Comparison of ENCODE assay signal across 16 cellular contexts in genomic region chr6:169416249-169416648, GRCh38.
A peak's percentile ranks its signal among the peaks of the same experiment; 100 is the strongest.
DNase-seq lines count a peak whose midpoint lies in the region; ATAC-seq, FAIRE-seq and TF ChIP-seq lines count a peak whose summit lies in the region.
"Had no signal": no experiment of that assay in that cellular context is flagged by ENCODE, and none has a peak within 500 bp of the region (broad histone marks: within the 10 kb centered on the region; RNA-seq: fewer than 3 reads in every experiment).

No MANE protein-coding gene starts in this region.

- peak; percentile 51 for FAIRE-seq in endometrium (lab: Jason Lieb, UNC)
- FAIRE-seq: GM12878, GM18507 had no signal

- intact Hi-C loops in sciatic nerve (cut with DNase I): no loop called here
- intact Hi-C loops in activated CD4-positive, alpha-beta memory T cell treated with anti-CD3 and anti-CD28 coated beads for 36 hours (cut with micrococcal nuclease): no loop called here

- H3K9me3 Mint-ChIP-seq in activated CD4-positive, alpha-beta memory T cell treated with anti-CD3 and anti-CD28 coated beads for 36 hours: peaks cover 14% of the 10 kb centered on the region

- no peak overlapping the region for H3K4me3 Mint-ChIP-seq in activated CD4-positive, alpha-beta memory T cell treated with anti-CD3 and anti-CD28 coated beads for 36 hours
- H3K4me3 Mint-ChIP-seq: CD4-positive, CD25-positive, alpha-beta regulatory T cell; GM23338; IgD-negative memory B cell had no signal

- H3K36me3 Mint-ChIP-seq in activated CD4-positive, alpha-beta memory T cell treated with anti-CD3 and anti-CD28 coated beads for 36 hours: no peaks in the 10 kb centered on the region
- H3K36me3 Mint-ChIP-seq: CD4-positive, CD25-positive, alpha-beta regulatory T cell had no signal

- H3K27ac Mint-ChIP-seq in activated CD4-positive, alpha-beta memory T cell treated with anti-CD3 and anti-CD28 coated beads for 36 hours: no peak overlapping the region
- H3K27ac Mint-ChIP-seq: CD4-positive, CD25-positive, alpha-beta regulatory T cell; GM23338; IgD-negative memory B cell had no signal

- H3K27me3 Mint-ChIP-seq in activated CD4-positive, alpha-beta memory T cell treated with anti-CD3 and anti-CD28 coated beads for 36 hours: no peaks in the 10 kb centered on the region

- POLR2A ChIA-PET in activated CD4-positive, alpha-beta memory T cell treated with anti-CD3 and anti-CD28 coated beads for 36 hours (lab: Charles Lee): no interaction called here

- peak; percentile 63 for ATAC-seq in sciatic nerve
- ATAC-seq: GM12878, GM23338 had no signal

- no peak overlapping the region for H3K4me3 ChIP-seq in fibroblast of villous mesenchyme (ENCODE audit: low read depth, low read length)
- H3K4me3 ChIP-seq: BLaER1 treated with 17β-estradiol and CSF1 and Interleukin-3, amounts not matched to agents 10 nM and 100 nM; GM12878; GM23338 had no signal

- TF ChIP-seq CTCF in fibroblast of villous mesenchyme (IDR thresholded peaks at IDR 0.05; ENCODE audit: insufficient read depth, low read depth, low read length): no peak

- no peaks in the 10 kb centered on the region for H3K4me1 Mint-ChIP-seq in activated CD4-positive, alpha-beta memory T cell treated with anti-CD3 and anti-CD28 coated beads for 36 hours (ENCODE audit: low read depth)
- H3K4me1 Mint-ChIP-seq: GM23338, IgD-negative memory B cell had no signal

- DNase-seq in fibroblast of villous mesenchyme (ENCODE audit: low read depth): peak; percentile 55
- DNase-seq in sciatic nerve (ENCODE audit: low spot score): no peak
- DNase-seq in activated CD4-positive, alpha-beta memory T cell treated with anti-CD3 and anti-CD28 coated beads for 36 hours: no peak
- DNase-seq in D341Med (ENCODE audit: low spot score): no peak
- no peak for DNase-seq in NCI-H748 treated with DMSO at 0.1 percent for 48 hours (lab: John Stamatoyannopoulos, UW)
- no peak for DNase-seq in NCI-H774 (lab: John Stamatoyannopoulos, UW)
- DNase-seq: ACHN; CD4-positive, CD25-positive, alpha-beta regulatory T cell; DMS 273 treated with DMSO at 0.1 percent for 48 hours; H7 had no signal

- CTCF ChIA-PET in activated CD4-positive, alpha-beta memory T cell treated with anti-CD3 and anti-CD28 coated beads for 36 hours (lab: Charles Lee): no interaction called here
